ENCODE assay signal across 2 cellular contexts in the genomic region with DNA sequence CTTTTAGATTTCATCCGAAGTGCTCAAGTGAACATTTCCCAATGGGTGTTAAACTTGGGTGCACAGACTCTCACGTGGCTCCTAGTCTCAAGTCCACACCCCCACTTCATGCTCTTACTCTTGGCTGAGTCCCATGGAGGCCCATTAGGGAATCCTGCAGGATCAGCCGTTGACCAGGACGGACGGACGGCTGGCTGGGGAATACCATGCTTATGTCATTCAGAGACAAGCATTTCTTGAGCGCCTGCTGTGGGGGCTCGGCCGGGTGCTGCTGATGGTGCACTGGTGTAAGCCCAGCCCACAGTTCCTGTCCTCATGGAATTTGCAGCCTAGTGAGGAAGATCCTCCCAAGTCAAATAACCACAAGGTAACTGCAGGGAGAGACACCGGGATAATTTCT.
TF ChIP-seq lines count a peak whose summit lies in the region.

No MANE protein-coding gene starts in this region.

TF ChIP-seq in GM12878, 131 proteins besides CTCF, POLR2A, EP300 and RAD21 (continued from another document):
- TF ChIP-seq TBL1XR1 (IDR thresholded peaks at IDR 0.05; ENCODE audit: low read depth, low read length): no peak
- no peak for TF ChIP-seq CHD4 (IDR thresholded peaks at IDR 0.05)
- TF ChIP-seq CBX5 (IDR thresholded peaks at IDR 0.05; ENCODE audit: low read depth): no peak
- TF ChIP-seq NFYA (IDR thresholded peaks at IDR 0.05; ENCODE audit: borderline replicate concordance, low read depth, low read length): no peak
- TF ChIP-seq NR2C2 (IDR thresholded peaks at IDR 0.05; ENCODE audit: borderline replicate concordance, control insufficient read depth, insufficient read length, low read depth): no peak
- no peak for TF ChIP-seq IKZF2 (IDR thresholded peaks at IDR 0.05)
- TF ChIP-seq CREB1 (IDR thresholded peaks at IDR 0.05; ENCODE audit: low read depth): no peak
- no peak for TF ChIP-seq GATAD2B (conservative IDR thresholded peaks at IDR 0.05; ENCODE audit: low read depth)
- TF ChIP-seq, protein P1, sequence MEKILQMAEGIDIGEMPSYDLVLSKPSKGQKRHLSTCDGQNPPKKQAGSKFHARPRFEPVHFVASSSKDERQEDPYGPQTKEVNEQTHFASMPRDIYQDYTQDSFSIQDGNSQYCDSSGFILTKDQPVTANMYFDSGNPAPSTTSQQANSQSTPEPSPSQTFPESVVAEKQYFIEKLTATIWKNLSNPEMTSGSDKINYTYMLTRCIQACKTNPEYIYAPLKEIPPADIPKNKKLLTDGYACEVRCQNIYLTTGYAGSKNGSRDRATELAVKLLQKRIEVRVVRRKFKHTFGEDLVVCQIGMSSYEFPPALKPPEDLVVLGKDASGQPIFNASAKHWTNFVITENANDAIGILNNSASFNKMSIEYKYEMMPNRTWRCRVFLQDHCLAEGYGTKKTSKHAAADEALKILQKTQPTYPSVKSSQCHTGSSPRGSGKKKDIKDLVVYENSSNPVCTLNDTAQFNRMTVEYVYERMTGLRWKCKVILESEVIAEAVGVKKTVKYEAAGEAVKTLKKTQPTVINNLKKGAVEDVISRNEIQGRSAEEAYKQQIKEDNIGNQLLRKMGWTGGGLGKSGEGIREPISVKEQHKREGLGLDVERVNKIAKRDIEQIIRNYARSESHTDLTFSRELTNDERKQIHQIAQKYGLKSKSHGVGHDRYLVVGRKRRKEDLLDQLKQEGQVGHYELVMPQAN (conservative IDR thresholded peaks at IDR 0.05): no peak
- TF ChIP-seq NBN (IDR thresholded peaks at IDR 0.05): no peak
- TF ChIP-seq TCF12 (IDR thresholded peaks at IDR 0.05; ENCODE audit: low read depth, low read length): no peak
- no peak for TF ChIP-seq IRF4 (IDR thresholded peaks at IDR 0.05; ENCODE audit: low read depth, low read length)
- TF ChIP-seq, protein P2, sequence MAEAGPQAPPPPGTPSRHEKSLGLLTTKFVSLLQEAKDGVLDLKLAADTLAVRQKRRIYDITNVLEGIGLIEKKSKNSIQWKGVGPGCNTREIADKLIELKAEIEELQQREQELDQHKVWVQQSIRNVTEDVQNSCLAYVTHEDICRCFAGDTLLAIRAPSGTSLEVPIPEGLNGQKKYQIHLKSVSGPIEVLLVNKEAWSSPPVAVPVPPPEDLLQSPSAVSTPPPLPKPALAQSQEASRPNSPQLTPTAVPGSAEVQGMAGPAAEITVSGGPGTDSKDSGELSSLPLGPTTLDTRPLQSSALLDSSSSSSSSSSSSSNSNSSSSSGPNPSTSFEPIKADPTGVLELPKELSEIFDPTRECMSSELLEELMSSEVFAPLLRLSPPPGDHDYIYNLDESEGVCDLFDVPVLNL (IDR thresholded peaks at IDR 0.05; ENCODE audit: low read depth, low read length): no peak
- TF ChIP-seq, protein P3, sequence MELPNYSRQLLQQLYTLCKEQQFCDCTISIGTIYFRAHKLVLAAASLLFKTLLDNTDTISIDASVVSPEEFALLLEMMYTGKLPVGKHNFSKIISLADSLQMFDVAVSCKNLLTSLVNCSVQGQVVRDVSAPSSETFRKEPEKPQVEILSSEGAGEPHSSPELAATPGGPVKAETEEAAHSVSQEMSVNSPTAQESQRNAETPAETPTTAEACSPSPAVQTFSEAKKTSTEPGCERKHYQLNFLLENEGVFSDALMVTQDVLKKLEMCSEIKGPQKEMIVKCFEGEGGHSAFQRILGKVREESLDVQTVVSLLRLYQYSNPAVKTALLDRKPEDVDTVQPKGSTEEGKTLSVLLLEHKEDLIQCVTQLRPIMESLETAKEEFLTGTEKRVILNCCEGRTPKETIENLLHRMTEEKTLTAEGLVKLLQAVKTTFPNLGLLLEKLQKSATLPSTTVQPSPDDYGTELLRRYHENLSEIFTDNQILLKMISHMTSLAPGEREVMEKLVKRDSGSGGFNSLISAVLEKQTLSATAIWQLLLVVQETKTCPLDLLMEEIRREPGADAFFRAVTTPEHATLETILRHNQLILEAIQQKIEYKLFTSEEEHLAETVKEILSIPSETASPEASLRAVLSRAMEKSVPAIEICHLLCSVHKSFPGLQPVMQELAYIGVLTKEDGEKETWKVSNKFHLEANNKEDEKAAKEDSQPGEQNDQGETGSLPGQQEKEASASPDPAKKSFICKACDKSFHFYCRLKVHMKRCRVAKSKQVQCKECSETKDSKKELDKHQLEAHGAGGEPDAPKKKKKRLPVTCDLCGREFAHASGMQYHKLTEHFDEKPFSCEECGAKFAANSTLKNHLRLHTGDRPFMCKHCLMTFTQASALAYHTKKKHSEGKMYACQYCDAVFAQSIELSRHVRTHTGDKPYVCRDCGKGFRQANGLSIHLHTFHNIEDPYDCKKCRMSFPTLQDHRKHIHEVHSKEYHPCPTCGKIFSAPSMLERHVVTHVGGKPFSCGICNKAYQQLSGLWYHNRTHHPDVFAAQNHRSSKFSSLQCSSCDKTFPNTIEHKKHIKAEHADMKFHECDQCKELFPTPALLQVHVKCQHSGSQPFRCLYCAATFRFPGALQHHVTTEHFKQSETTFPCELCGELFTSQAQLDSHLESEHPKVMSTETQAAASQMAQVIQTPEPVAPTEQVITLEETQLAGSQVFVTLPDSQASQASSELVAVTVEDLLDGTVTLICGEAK (IDR thresholded peaks at IDR 0.05; ENCODE audit: borderline replicate concordance): no peak
- TF ChIP-seq EED (IDR thresholded peaks at IDR 0.05; ENCODE audit: low read depth): no peak
- TF ChIP-seq, protein P4, sequence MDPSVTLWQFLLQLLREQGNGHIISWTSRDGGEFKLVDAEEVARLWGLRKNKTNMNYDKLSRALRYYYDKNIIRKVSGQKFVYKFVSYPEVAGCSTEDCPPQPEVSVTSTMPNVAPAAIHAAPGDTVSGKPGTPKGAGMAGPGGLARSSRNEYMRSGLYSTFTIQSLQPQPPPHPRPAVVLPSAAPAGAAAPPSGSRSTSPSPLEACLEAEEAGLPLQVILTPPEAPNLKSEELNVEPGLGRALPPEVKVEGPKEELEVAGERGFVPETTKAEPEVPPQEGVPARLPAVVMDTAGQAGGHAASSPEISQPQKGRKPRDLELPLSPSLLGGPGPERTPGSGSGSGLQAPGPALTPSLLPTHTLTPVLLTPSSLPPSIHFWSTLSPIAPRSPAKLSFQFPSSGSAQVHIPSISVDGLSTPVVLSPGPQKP (IDR thresholded peaks at IDR 0.05; ENCODE audit: low read depth, low read length): no peak

TF ChIP-seq in neural cell, 6 proteins besides CTCF, POLR2A, EP300 and RAD21 (continued from another document):
- TF ChIP-seq SMC3 (conservative IDR thresholded peaks at IDR 0.05; ENCODE audit: poor library complexity) (no peak), EZH2 (IDR thresholded peaks at IDR 0.05; ENCODE audit: borderline replicate concordance, insufficient read depth, low read length, poor library complexity, severe bottlenecking) (no peak)
- TF ChIP-seq, protein P5, sequence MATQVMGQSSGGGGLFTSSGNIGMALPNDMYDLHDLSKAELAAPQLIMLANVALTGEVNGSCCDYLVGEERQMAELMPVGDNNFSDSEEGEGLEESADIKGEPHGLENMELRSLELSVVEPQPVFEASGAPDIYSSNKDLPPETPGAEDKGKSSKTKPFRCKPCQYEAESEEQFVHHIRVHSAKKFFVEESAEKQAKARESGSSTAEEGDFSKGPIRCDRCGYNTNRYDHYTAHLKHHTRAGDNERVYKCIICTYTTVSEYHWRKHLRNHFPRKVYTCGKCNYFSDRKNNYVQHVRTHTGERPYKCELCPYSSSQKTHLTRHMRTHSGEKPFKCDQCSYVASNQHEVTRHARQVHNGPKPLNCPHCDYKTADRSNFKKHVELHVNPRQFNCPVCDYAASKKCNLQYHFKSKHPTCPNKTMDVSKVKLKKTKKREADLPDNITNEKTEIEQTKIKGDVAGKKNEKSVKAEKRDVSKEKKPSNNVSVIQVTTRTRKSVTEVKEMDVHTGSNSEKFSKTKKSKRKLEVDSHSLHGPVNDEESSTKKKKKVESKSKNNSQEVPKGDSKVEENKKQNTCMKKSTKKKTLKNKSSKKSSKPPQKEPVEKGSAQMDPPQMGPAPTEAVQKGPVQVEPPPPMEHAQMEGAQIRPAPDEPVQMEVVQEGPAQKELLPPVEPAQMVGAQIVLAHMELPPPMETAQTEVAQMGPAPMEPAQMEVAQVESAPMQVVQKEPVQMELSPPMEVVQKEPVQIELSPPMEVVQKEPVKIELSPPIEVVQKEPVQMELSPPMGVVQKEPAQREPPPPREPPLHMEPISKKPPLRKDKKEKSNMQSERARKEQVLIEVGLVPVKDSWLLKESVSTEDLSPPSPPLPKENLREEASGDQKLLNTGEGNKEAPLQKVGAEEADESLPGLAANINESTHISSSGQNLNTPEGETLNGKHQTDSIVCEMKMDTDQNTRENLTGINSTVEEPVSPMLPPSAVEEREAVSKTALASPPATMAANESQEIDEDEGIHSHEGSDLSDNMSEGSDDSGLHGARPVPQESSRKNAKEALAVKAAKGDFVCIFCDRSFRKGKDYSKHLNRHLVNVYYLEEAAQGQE (IDR thresholded peaks at IDR 0.05; ENCODE audit: borderline replicate concordance): no peak
TF ChIP-seq in neural cell: peak in this region for 0.
